ENCODE assay signal across 8 cellular contexts in the genomic region with DNA sequence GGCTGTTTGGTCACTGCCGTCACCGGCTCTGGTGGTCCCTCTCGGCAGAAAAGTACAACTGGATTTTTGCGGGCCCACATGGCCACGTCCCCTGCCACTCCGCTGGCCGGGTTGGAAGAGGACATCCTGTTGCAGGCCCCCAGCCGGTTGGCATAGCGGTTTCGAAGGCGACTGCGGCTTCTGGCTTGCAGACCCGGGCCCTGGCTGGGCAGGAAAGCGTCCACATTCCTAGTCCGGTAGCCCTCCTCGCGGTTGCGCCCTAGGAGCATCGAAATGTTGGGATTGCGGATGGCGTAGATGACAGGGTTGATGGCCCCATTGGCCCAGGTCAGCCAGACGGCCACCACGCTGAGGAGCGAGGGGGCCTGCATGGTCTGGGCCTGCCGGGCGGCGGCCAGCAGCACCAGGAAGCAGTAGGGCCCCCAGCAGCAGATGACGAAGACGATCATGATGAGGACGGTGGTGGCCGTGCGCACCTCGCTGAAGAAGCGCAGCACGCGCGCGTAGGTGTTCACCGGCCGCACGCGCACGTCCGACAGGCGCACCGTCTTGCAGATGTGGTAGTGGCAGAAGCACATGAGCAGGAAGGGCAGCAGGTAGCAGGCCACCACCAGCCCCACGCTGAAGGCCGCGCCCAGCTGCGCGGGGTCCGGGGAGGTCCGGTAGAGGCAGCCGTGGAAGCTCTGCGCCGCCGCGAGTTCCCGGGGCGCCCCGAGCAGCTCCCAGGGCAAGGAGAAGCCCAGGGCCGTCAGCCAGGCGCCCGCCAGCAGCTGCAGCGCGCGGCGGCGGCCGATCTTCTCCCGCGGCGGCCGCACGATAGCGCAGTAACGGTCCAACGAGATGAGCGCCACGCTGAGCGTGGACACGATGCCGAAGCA. TPM values are rescaled to one million over a fixed set of nuclear protein-coding genes. Genes with fewer than 3 reads are reported as not detected.
DNase-seq lines count a peak whose midpoint lies in the region; ATAC-seq and TF ChIP-seq lines count a peak whose summit lies in the region.

No MANE protein-coding gene starts in this region.

- no peaks in the 10 kb centered on the region for H3K9me3 ChIP-seq in left ventricle myocardium inferior (replicated peaks)

- intact Hi-C loops in left ventricle myocardium inferior (cut with micrococcal nuclease) = no loop called here

- TF ChIP-seq CTCF in 22Rv1 (IDR thresholded peaks at IDR 0.05) (no peak), left ventricle myocardium inferior (IDR thresholded peaks at IDR 0.05; ENCODE audit: borderline replicate concordance) (no peak)

- H3K9ac ChIP-seq in rectal smooth muscle tissue (ENCODE audit: low read length) = no peak overlapping the region

- H3K27ac ChIP-seq in 22Rv1 (peak overlapping the region; percentile 59), left ventricle myocardium inferior (replicated peaks) (peak overlapping the region; percentile 71), rectal smooth muscle tissue (ENCODE audit: low read depth, low read length) (peak overlapping the region; percentile 70)

- DNase-seq in activated gamma-delta T cell treated with Interleukin-2 at 50 U/mL for 16 hours (peak; percentile 12), left ventricle myocardium inferior (peak; percentile 22)

- H3K4me1 ChIP-seq in left ventricle myocardium inferior (peaks cover 20% of the 10 kb centered on the region), rectal smooth muscle tissue (ENCODE audit: control insufficient read depth, insufficient read depth, low read length) (peaks cover 4% of the 10 kb centered on the region)

- peak; percentile 47 for ATAC-seq in GM19025 (IDR thresholded peaks at IDR 0.05; ENCODE audit: low read depth, unreplicated experiment)
- peak; percentile 26 for ATAC-seq in HG03558 (IDR thresholded peaks at IDR 0.05; ENCODE audit: extremely low read depth, unreplicated experiment)
- ATAC-seq in HG03139 (IDR thresholded peaks at IDR 0.05; ENCODE audit: unreplicated experiment) = no peak
- ATAC-seq in GM19452 (IDR thresholded peaks at IDR 0.05; ENCODE audit: unreplicated experiment) = no peak

- H3K27me3 ChIP-seq in left ventricle myocardium inferior (ENCODE audit: low read depth) = no peaks in the 10 kb centered on the region
- no peaks in the 10 kb centered on the region for H3K27me3 ChIP-seq in rectal smooth muscle tissue (ENCODE audit: control insufficient read depth, insufficient read depth, low read length)

- H3K4me3 ChIP-seq in left ventricle myocardium inferior = peak overlapping the region; percentile 80
- H3K4me3 ChIP-seq in rectal smooth muscle tissue (ENCODE audit: low read length) = peak overlapping the region; percentile 68

- H3K36me3 ChIP-seq in left ventricle myocardium inferior = peaks cover 11% of the 10 kb centered on the region
- H3K36me3 ChIP-seq in rectal smooth muscle tissue (ENCODE audit: control insufficient read depth, insufficient read depth, low read length) = no peaks in the 10 kb centered on the region

RNA-seq across cellular contexts. Expression of a gene that starts 1.2 kb away (rescaled TPM):
- total RNA-seq in left ventricle myocardium inferior = 2.2 TPM

RNA-seq across cellular contexts. Expression of a gene that starts 20.2 kb away (rescaled TPM):
- total RNA-seq in left ventricle myocardium inferior = 9.1 TPM

RNA-seq across cellular contexts. Expression of a gene that starts 20.3 kb away (rescaled TPM):
- total RNA-seq in left ventricle myocardium inferior = 23.5 TPM

Comparison
In these comparisons a context has a peak if more than half of its experiments do, and no peak if none do; other contexts are left out.
1. ATAC-seq: peak in GM19025 (single experiment) and HG03558 (single experiment); none in HG03139 (single experiment) and GM19452 (single experiment).
2. Peak in every context shown above with its lines, with median percentiles within 50 percentile points of each other: H3K27ac ChIP-seq.